10 cellular contexts compared by ENCODE assay signal in the genomic region with DNA sequence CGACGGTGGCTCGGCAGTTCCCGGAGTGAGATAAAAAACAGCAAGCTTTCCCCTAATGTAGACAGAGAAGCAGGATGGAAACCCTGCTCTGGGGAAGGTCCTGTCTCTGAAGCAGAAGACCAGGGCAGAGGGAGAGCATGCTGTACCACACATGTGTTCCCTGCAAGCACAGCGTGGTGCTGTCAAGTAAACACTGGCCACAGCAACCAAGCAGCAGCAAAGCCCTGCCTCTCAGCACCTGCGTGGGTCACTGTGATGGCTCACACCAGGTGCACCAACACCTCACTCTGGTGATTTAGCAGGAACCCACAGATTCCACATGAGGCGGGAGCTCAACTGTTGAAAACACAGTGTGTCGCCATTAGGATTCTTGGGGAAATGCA.
DNase-seq lines count a peak whose midpoint lies in the region; ATAC-seq and TF ChIP-seq lines count a peak whose summit lies in the region.
"Had no signal": no experiment of that assay in that cellular context is flagged by ENCODE, and none has a peak within 500 bp of the region (broad histone marks: within the 10 kb centered on the region; RNA-seq: fewer than 3 reads in every experiment).

No MANE protein-coding gene starts in this region.

- CTCF ChIA-PET in HEK293 (lab: Yijun Ruan, JAX), result interaction anchor here (1.1 to 1.3 kb wide), 5 partner anchors 15 to 54 kb away, joined by 3 to 6 read pairs (median 4); no protein-coding TSS in a partner anchor
- CTCF ChIA-PET in RWPE1 (lab: Yijun Ruan, JAX), result interaction anchor here (0.6 kb wide), 2 partner anchors 122 to 360 kb away, joined by 3 to 4 read pairs; no protein-coding TSS in a partner anchor
- CTCF ChIA-PET in CD8-positive, alpha-beta T cell (lab: Charles Lee), result interaction anchor here (0.6 kb wide), 1 partner anchor 17 kb away, joined by 3 read pairs; no protein-coding TSS in a partner anchor
- CTCF ChIA-PET in HEK293T (lab: Yijun Ruan, JAX), result interaction anchor here (0.7 kb wide), 1 partner anchor 17 kb away, joined by 3 read pairs; no protein-coding TSS in a partner anchor

- no peak for ATAC-seq in CD8-positive, alpha-beta T cell

- H3K4me3 ChIP-seq in HEK293 (ENCODE audit: low read depth, low read length), result no peak overlapping the region
- H3K4me3 ChIP-seq in spleen, result peak overlapping the region in 1 of 8 donors; percentile 43
- no peak overlapping the region for H3K4me3 ChIP-seq in CD8-positive, alpha-beta T cell (ENCODE audit: low read depth, low read length)

- peaks cover 2% of the 10 kb centered on the region for H3K4me1 Mint-ChIP-seq in CD8-positive, alpha-beta T cell (ENCODE audit: low read depth)
- H3K4me1 Mint-ChIP-seq: activated naive CD4-positive, alpha-beta T cell treated with anti-CD3 and anti-CD28 coated beads, Interleukin-2, amount 50 U/mL, for 24 hours had no signal

- WGBS in spleen, 5 donors, result 23 to 40% (median 34%) methylated on average over 7 to 8 of the region's 8 CpGs

- POLR2A ChIA-PET in HEK293 (lab: Yijun Ruan, JAX), result interaction anchor here (1.1 to 2.0 kb wide), 6 partner anchors 8 to 66 kb away, joined by 3 to 9 read pairs (median 7); no protein-coding TSS in a partner anchor
- POLR2A ChIA-PET in RWPE1 (lab: Yijun Ruan, JAX; ENCODE audit: low non-redundant PET), result no interaction called here
- POLR2A ChIA-PET in CD8-positive, alpha-beta T cell (lab: Charles Lee), result no interaction called here
- POLR2A ChIA-PET in HEK293T (lab: Yijun Ruan, JAX), result interaction anchor here (1.1 kb wide), 1 partner anchor 37 kb away, joined by 3 read pairs; no protein-coding TSS in a partner anchor

- no peaks in the 10 kb centered on the region for H3K9me3 Mint-ChIP-seq in CD8-positive, alpha-beta T cell
- H3K9me3 Mint-ChIP-seq: activated naive CD4-positive, alpha-beta T cell treated with anti-CD3 and anti-CD28 coated beads, Interleukin-2, amount 50 U/mL, for 24 hours had no signal

- no peak overlapping the region for H3K27ac Mint-ChIP-seq in CD8-positive, alpha-beta T cell
- H3K27ac Mint-ChIP-seq: activated naive CD4-positive, alpha-beta T cell treated with anti-CD3 and anti-CD28 coated beads, Interleukin-2, amount 50 U/mL, for 24 hours had no signal

- peaks cover 0 to 28% (median 4%) of the 10 kb centered on the region in 7 donors for H3K27me3 ChIP-seq in spleen (replicated peaks in 1 of 7)
- H3K27me3 ChIP-seq in CD8-positive, alpha-beta T cell (ENCODE audit: insufficient read depth, low read length), result peaks cover 4% of the 10 kb centered on the region

- no peak overlapping the region for H3K4me3 Mint-ChIP-seq in CD8-positive, alpha-beta T cell
- H3K4me3 Mint-ChIP-seq: activated naive CD4-positive, alpha-beta T cell treated with anti-CD3 and anti-CD28 coated beads, Interleukin-2, amount 50 U/mL, for 24 hours had no signal

- no peaks in the 10 kb centered on the region for H3K36me3 Mint-ChIP-seq in CD8-positive, alpha-beta T cell
- H3K36me3 Mint-ChIP-seq: activated naive CD4-positive, alpha-beta T cell treated with anti-CD3 and anti-CD28 coated beads, Interleukin-2, amount 50 U/mL, for 24 hours had no signal

- DNase-seq in RWPE1 (ENCODE audit: low spot score), result no peak
- DNase-seq in head of caudate nucleus, result peak in 26 of 42 donors; percentile 6 to 63 (median 31)
- DNase-seq in spleen, result no peak
- DNase-seq in CD8-positive, alpha-beta T cell, result no peak
- no peak for DNase-seq in HEK293T (ENCODE audit: extremely low spot score)
- no peak for DNase-seq in GM20000 (ENCODE audit: low spot score)
- DNase-seq in A172 (ENCODE audit: low spot score), result no peak
- DNase-seq: SIG-M5 had no signal

- intact Hi-C loops in head of caudate nucleus (cut with DNase I), result no loop called here
- intact Hi-C loops in spleen (cut with DNase I; ENCODE audit: low total_unique reads), result no loop called here
- intact Hi-C loops in CD8-positive, alpha-beta T cell (cut with DNase I, micrococcal nuclease), result no loop called here

- TF ChIP-seq CTCF in HEK293 (tag by site-specific recombination; IDR thresholded peaks at IDR 0.05) (no peak), RWPE1 (conservative IDR thresholded peaks at IDR 0.05; ENCODE audit: low read depth) (no peak), spleen (IDR thresholded peaks at IDR 0.05 in 8 of 11, conservative IDR thresholded peaks at IDR 0.05 in 3 of 11) (no peak), GM20000 (IDR thresholded peaks at IDR 0.05; ENCODE audit: extremely low read depth, missing control alignments) (no peak)
- no peak for TF ChIP-seq CTCF in CD8-positive, alpha-beta T cell (IDR thresholded peaks at IDR 0.05)

- H3K9me3 ChIP-seq in HEK293 (ENCODE audit: control insufficient read depth, insufficient read depth, low read depth, low read length), result no peaks in the 10 kb centered on the region
- H3K9me3 ChIP-seq in spleen, result peaks cover 0 to under 1% (median 0%) of the 10 kb centered on the region in 8 donors
- peaks cover 3% of the 10 kb centered on the region for H3K9me3 ChIP-seq in CD8-positive, alpha-beta T cell (ENCODE audit: low read length)

- H3K4me1 ChIP-seq in HEK293 (ENCODE audit: control insufficient read depth, insufficient read depth, low read length) (peaks cover 2% of the 10 kb centered on the region; the same call in 1 of the 2 replicates), spleen (peaks cover 3 to 26% (median 16%) of the 10 kb centered on the region in 6 donors)
- no peaks in the 10 kb centered on the region for H3K4me1 ChIP-seq in CD8-positive, alpha-beta T cell (ENCODE audit: insufficient read depth, low read length)

- H3K36me3 ChIP-seq in HEK293 (ENCODE audit: control insufficient read depth in 2 of 2, insufficient read depth in 1 of 2, low read length in 2 of 2) (no peaks in the 10 kb centered on the region), spleen (no peaks in the 10 kb centered on the region)
- no peaks in the 10 kb centered on the region for H3K36me3 ChIP-seq in CD8-positive, alpha-beta T cell (ENCODE audit: insufficient read depth, low read length)

- H3K27me3 Mint-ChIP-seq in CD8-positive, alpha-beta T cell (ENCODE audit: low read depth), result peaks cover 22% of the 10 kb centered on the region

- no peak for TF ChIP-seq POLR2A in spleen (IDR thresholded peaks at IDR 0.05)

- peak overlapping the region; percentile 4; the same call in 1 of the 2 replicates for H3K27ac ChIP-seq in HEK293 (ENCODE audit: extremely low read depth, low read depth, low read length)
- peak overlapping the region; percentile 14; the same call in 1 of the 2 replicates for H3K27ac ChIP-seq in RWPE1
- peak overlapping the region in 6 of 8 donors; percentile 29 to 66 (median 38) for H3K27ac ChIP-seq in spleen
- no peak overlapping the region for H3K27ac ChIP-seq in CD8-positive, alpha-beta T cell (ENCODE audit: low read depth, low read length)

TF ChIP-seq in HEK293, 187 proteins besides CTCF, POLR2A, EP300 and RAD21 (continues in another document):
- TF ChIP-seq ZNF266 (tag by site-specific recombination; IDR thresholded peaks at IDR 0.05; ENCODE audit: low read depth) (no peak), ZNF776 (tag by site-specific recombination; IDR thresholded peaks at IDR 0.05; ENCODE audit: borderline replicate concordance) (no peak), ZIC2 (tag by site-specific recombination; IDR thresholded peaks at IDR 0.05) (peak; percentile 73), ZNF624 (tag by site-specific recombination; IDR thresholded peaks at IDR 0.05) (no peak)
- TF ChIP-seq, protein P1, sequence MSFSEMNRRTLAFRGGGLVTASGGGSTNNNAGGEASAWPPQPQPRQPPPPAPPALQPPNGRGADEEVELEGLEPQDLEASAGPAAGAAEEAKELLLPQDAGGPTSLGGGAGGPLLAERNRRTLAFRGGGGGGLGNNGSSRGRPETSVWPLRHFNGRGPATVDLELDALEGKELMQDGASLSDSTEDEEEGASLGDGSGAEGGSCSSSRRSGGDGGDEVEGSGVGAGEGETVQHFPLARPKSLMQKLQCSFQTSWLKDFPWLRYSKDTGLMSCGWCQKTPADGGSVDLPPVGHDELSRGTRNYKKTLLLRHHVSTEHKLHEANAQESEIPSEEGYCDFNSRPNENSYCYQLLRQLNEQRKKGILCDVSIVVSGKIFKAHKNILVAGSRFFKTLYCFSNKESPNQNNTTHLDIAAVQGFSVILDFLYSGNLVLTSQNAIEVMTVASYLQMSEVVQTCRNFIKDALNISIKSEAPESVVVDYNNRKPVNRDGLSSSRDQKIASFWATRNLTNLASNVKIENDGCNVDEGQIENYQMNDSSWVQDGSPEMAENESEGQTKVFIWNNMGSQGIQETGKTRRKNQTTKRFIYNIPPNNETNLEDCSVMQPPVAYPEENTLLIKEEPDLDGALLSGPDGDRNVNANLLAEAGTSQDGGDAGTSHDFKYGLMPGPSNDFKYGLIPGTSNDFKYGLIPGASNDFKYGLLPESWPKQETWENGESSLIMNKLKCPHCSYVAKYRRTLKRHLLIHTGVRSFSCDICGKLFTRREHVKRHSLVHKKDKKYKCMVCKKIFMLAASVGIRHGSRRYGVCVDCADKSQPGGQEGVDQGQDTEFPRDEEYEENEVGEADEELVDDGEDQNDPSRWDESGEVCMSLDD (tag by site-specific recombination; IDR thresholded peaks at IDR 0.05), result no peak

TF ChIP-seq in HEK293T, 16 proteins besides CTCF, POLR2A, EP300 and RAD21:
- no peak for TF ChIP-seq SUZ12 (IDR thresholded peaks at IDR 0.05)
- TF ChIP-seq NFRKB (IDR thresholded peaks at IDR 0.05), result no peak
- no peak for TF ChIP-seq HDGF (IDR thresholded peaks at IDR 0.05; ENCODE audit: borderline replicate concordance)
- no peak for TF ChIP-seq BHLHE40 (IDR thresholded peaks at IDR 0.05; ENCODE audit: borderline replicate concordance)
- TF ChIP-seq CTBP1 (IDR thresholded peaks at IDR 0.05; ENCODE audit: borderline replicate concordance), result no peak
- no peak for TF ChIP-seq TARDBP (IDR thresholded peaks at IDR 0.05)
- no peak for TF ChIP-seq SP1 (IDR thresholded peaks at IDR 0.05)
- TF ChIP-seq ELF4 (IDR thresholded peaks at IDR 0.05), result no peak
- TF ChIP-seq L3MBTL2 (conservative IDR thresholded peaks at IDR 0.05), result no peak
- TF ChIP-seq ARNT (IDR thresholded peaks at IDR 0.05), result no peak
- TF ChIP-seq FOXM1 (IDR thresholded peaks at IDR 0.05; ENCODE audit: borderline replicate concordance), result no peak
- TF ChIP-seq FOXK2 (IDR thresholded peaks at IDR 0.05), result no peak
- TF ChIP-seq ZNF384 (IDR thresholded peaks at IDR 0.05), result no peak
- no peak for TF ChIP-seq LEF1 (IDR thresholded peaks at IDR 0.05; ENCODE audit: borderline replicate concordance)
- TF ChIP-seq FOXA1 (IDR thresholded peaks at IDR 0.05), result no peak
- no peak for TF ChIP-seq PKNOX1 (IDR thresholded peaks at IDR 0.05)

Comparison
In these comparisons a context has a peak if more than half of its experiments do, and no peak if none do; other contexts are left out.
1. DNase-seq: peak in head of caudate nucleus (26 of 42); none in RWPE1 (single experiment), spleen (single experiment), CD8-positive, alpha-beta T cell (0 of 7), HEK293T (single experiment), GM20000 (single experiment) and A172 (single experiment).
2. POLR2A ChIA-PET loops: an anchor here in HEK293 (1.1 to 2.0 kb wide) and HEK293T (1.1 kb wide); none called in RWPE1 and CD8-positive, alpha-beta T cell.